ENCODE assay signal across 28 cellular contexts in genomic region chr16:625402-626173, GRCh38. TPM values are rescaled to one million over a fixed set of nuclear protein-coding genes. Genes with fewer than 3 reads are reported as not detected.
A peak's percentile ranks its signal among the peaks of the same experiment; 100 is the strongest.
DNase-seq lines count a peak whose midpoint lies in the region; ATAC-seq, FAIRE-seq and TF ChIP-seq lines count a peak whose summit lies in the region.
"Had no signal": no experiment of that assay in that cellular context is flagged by ENCODE, and none has a peak within 500 bp of the region (broad histone marks: within the 10 kb centered on the region; RNA-seq: fewer than 3 reads in every experiment).

No MANE protein-coding gene starts in this region.

- CTCF ChIA-PET in HepG2 (lab: Yijun Ruan, JAX; ENCODE audit: low intra/inter-chr PET ratio, low total read pairs): no interaction called here

- ATAC-seq in HepG2 (no peak), right lobe of liver (no peak), HG02610 (IDR thresholded peaks at IDR 0.05; ENCODE audit: unreplicated experiment) (no peak)
- ATAC-seq: activated CD4-positive, CD25-positive, alpha-beta regulatory T cell treated with anti-CD3 and anti-CD28 coated beads, Interleukin-2, amount 50 U/mL, for 24 hours had no signal

- 95% methylated on average over 19 of the region's 46 CpGs for WGBS in HepG2 (ENCODE audit: low lambda C conversion rate)
- 98% methylated on average over 11 of the region's 46 CpGs for WGBS in right lobe of liver (ENCODE audit: insufficient coverage, low coverage, low lambda C conversion rate, missing lambda C conversion rate)

- H2AFZ ChIP-seq in HepG2 (ENCODE audit: low read length): no peak overlapping the region

- H3K27me3 ChIP-seq in HepG2 (ENCODE audit: control insufficient read depth in 1 of 2, insufficient read depth in 2 of 2, low read length in 2 of 2) (no peaks in the 10 kb centered on the region), right lobe of liver (no peaks in the 10 kb centered on the region), vagina (no peaks in the 10 kb centered on the region)
- H3K27me3 ChIP-seq: esophagus muscularis mucosa, thyroid gland had no signal

- DNase-seq in HepG2 (ENCODE audit: low spot score): no peak
- no peak for DNase-seq in right lobe of liver
- peak; percentile 15 for DNase-seq in glutamatergic neuron
- no peak for DNase-seq in vagina (ENCODE audit: extremely low spot score in 2 of 2)
- no peak for DNase-seq in activated CD4-positive, alpha-beta T cell treated with anti-CD3 and anti-CD28 coated beads for 48 hours
- DNase-seq: activated CD4-positive, alpha-beta memory T cell treated with anti-CD3 and anti-CD28 coated beads for 36 hours; activated CD8-positive, alpha-beta memory T cell treated with anti-CD3 and anti-CD28 coated beads, Interleukin-2, amount 50 U/mL, for 4 hours; activated naive CD4-positive, alpha-beta T cell treated with Interleukin-2 at 50 U/mL for 16 hours; CD8-positive, alpha-beta memory T cell; foreskin fibroblast; GOT3; Karpas-422; kidney; NCI-H1417 treated with DMSO at 0.1 percent for 48 hours; NCI-H2029 treated with DMSO at 0.1 percent for 48 hours; NCI-H524 treated with DMSO at 0.1 percent for 48 hours; NK-92 treated with Interleukin-12 subunit alpha and Interleukin-12 subunit beta, amount 100 ng/mL, for 24 hours; stimulated activated CD4-positive, alpha-beta T cell treated with anti-CD3 and anti-CD28 coated beads, Interleukin-4, amount 100 ng/mL, for 24 hours; T-helper 2 cell; thyroid gland had no signal

- H3K36me3 Mint-ChIP-seq in glutamatergic neuron (ENCODE audit: unreplicated experiment): no peaks in the 10 kb centered on the region
- H3K36me3 Mint-ChIP-seq: activated CD4-positive, alpha-beta memory T cell treated with anti-CD3 and anti-CD28 coated beads for 36 hours; mesothelial cell of epicardium had no signal

- no TSS peak for BruUV-seq in HepG2 (replicated peaks; lab: Mats Ljungman, UMichigan)

- H3K79me2 ChIP-seq in HepG2 (ENCODE audit: insufficient read depth, low read length): no peaks in the 10 kb centered on the region

- intact Hi-C loops in HepG2 (cut with micrococcal nuclease; ENCODE audit: unreplicated experiment): no loop called here
- intact Hi-C loops in right lobe of liver (cut with DNase I): no loop called here
- intact Hi-C loops in vagina (cut with DNase I): no loop called here

- H3K4me1 ChIP-seq in HepG2 (ENCODE audit: insufficient read depth, low read length) (peaks cover 19% of the 10 kb centered on the region), right lobe of liver (peaks cover 0 to 33% (median 23%) of the 10 kb centered on the region in 4 donors), vagina (peaks cover 55% of the 10 kb centered on the region)

- H3K36me3 ChIP-seq in HepG2 (replicated peaks in 1 of 2; ENCODE audit: control insufficient read depth in 1 of 2, insufficient read depth in 2 of 2, low read length in 2 of 2): peaks cover 4% of the 10 kb centered on the region in 2 experiments; a peak in 2 of 5 replicates
- H3K36me3 ChIP-seq in right lobe of liver: peaks cover 0 to 9% (median 0%) of the 10 kb centered on the region in 4 donors
- no peaks in the 10 kb centered on the region for H3K36me3 ChIP-seq in vagina

- H3K4me1 Mint-ChIP-seq in glutamatergic neuron (ENCODE audit: low read depth, unreplicated experiment): peaks cover 35% of the 10 kb centered on the region
- H3K4me1 Mint-ChIP-seq: CD8-positive, alpha-beta memory T cell had no signal

- H3K4me3 ChIP-seq in HepG2 (replicated peaks in 1 of 3; ENCODE audit: insufficient read depth in 1 of 3, low read depth in 2 of 3, low read length in 3 of 3): no peak overlapping the region
- H3K4me3 ChIP-seq in right lobe of liver: no peak overlapping the region
- no peak overlapping the region for H3K4me3 ChIP-seq in vagina
- H3K4me3 ChIP-seq: esophagus muscularis mucosa, thyroid gland had no signal

- no peaks in the 10 kb centered on the region for H3K9me3 ChIP-seq in HepG2 (ENCODE audit: low read length)
- H3K9me3 ChIP-seq in right lobe of liver: no peaks in the 10 kb centered on the region
- H3K9me3 ChIP-seq in vagina: no peaks in the 10 kb centered on the region
- H3K9me3 ChIP-seq: esophagus muscularis mucosa, thyroid gland had no signal

- H4K20me1 ChIP-seq in HepG2 (ENCODE audit: insufficient read depth, low read length): no peaks in the 10 kb centered on the region

- H3K27me3 Mint-ChIP-seq in glutamatergic neuron (ENCODE audit: unreplicated experiment): peaks cover 21% of the 10 kb centered on the region
- H3K27me3 Mint-ChIP-seq: activated CD4-positive, alpha-beta memory T cell treated with anti-CD3 and anti-CD28 coated beads for 36 hours; CD8-positive, alpha-beta memory T cell; progenitor cell of endocrine pancreas had no signal

- TF ChIP-seq EP300 in HepG2 (IDR thresholded peaks at IDR 0.05; ENCODE audit: low read depth in 2 of 2, low read length in 2 of 2) (no peak), HepG2 (CRISPR knock-in tag; IDR thresholded peaks at IDR 0.05; ENCODE audit: borderline replicate concordance) (no peak)

- H3K9me3 Mint-ChIP-seq in glutamatergic neuron (ENCODE audit: unreplicated experiment): peaks cover 18% of the 10 kb centered on the region
- H3K9me3 Mint-ChIP-seq: activated CD4-positive, alpha-beta memory T cell treated with anti-CD3 and anti-CD28 coated beads for 36 hours; activated T-helper 1 cell treated with anti-CD3 and anti-CD28 coated beads, Interleukin-12 subunit alpha, Interleukin-12 subunit beta, Interleukin-2, Interleukin-4 antibody, amounts not matched to agents 30 ng/mL and 10 ng/mL and 1 ng/mL, durations not matched to agents 14 hours and 24 hours and 36 hours; CD8-positive, alpha-beta memory T cell; mesothelial cell of epicardium had no signal

- TF ChIP-seq POLR2A in HepG2 (IDR thresholded peaks at IDR 0.05; ENCODE audit: insufficient read depth in 1 of 2, low read depth in 2 of 2, low read length in 2 of 2) (no peak), right lobe of liver (IDR thresholded peaks at IDR 0.05) (no peak), vagina (IDR thresholded peaks at IDR 0.05) (no peak)

- no peak overlapping the region for H3K27ac Mint-ChIP-seq in glutamatergic neuron (ENCODE audit: unreplicated experiment)
- H3K27ac Mint-ChIP-seq: activated CD4-positive, alpha-beta memory T cell treated with anti-CD3 and anti-CD28 coated beads for 36 hours; activated T-helper 1 cell treated with anti-CD3 and anti-CD28 coated beads, Interleukin-12 subunit alpha, Interleukin-12 subunit beta, Interleukin-2, Interleukin-4 antibody, amounts not matched to agents 30 ng/mL and 10 ng/mL and 1 ng/mL, durations not matched to agents 14 hours and 24 hours and 36 hours; mesothelial cell of epicardium had no signal

- TF ChIP-seq CTCF in HepG2 (CRISPR knock-in tag; IDR thresholded peaks at IDR 0.05) (no peak), right lobe of liver (IDR thresholded peaks at IDR 0.05) (no peak), glutamatergic neuron (IDR thresholded peaks at IDR 0.05; ENCODE audit: partially characterized antibody, unreplicated experiment) (no peak), vagina (IDR thresholded peaks at IDR 0.05) (no peak)

- no peak overlapping the region for H3K9ac ChIP-seq in HepG2 (ENCODE audit: insufficient read depth, low read depth, low read length)

- POLR2A ChIA-PET in HepG2 (lab: Yijun Ruan, JAX): no interaction called here

- no peak for TF ChIP-seq RAD21 in HepG2 (CRISPR knock-in tag; IDR thresholded peaks at IDR 0.05)

- H3K4me3 Mint-ChIP-seq in glutamatergic neuron (ENCODE audit: unreplicated experiment): no peak overlapping the region
- H3K4me3 Mint-ChIP-seq: activated CD4-positive, alpha-beta memory T cell treated with anti-CD3 and anti-CD28 coated beads for 36 hours; activated T-helper 1 cell treated with anti-CD3 and anti-CD28 coated beads, Interleukin-12 subunit alpha, Interleukin-12 subunit beta, Interleukin-2, Interleukin-4 antibody, amounts not matched to agents 30 ng/mL and 10 ng/mL and 1 ng/mL, durations not matched to agents 14 hours and 24 hours and 36 hours; CD8-positive, alpha-beta memory T cell; mesothelial cell of epicardium had no signal

- FAIRE-seq in HepG2 (lab: Jason Lieb, UNC): no peak
- FAIRE-seq: GM18507, GM19239, kidney had no signal

- no peak overlapping the region for H3K4me2 ChIP-seq in HepG2 (ENCODE audit: low read depth, low read length)

- H3K27ac ChIP-seq in HepG2 (ENCODE audit: extremely low read length, insufficient read depth, low read length): no peak overlapping the region
- H3K27ac ChIP-seq in right lobe of liver: no peak overlapping the region
- H3K27ac ChIP-seq in vagina: peak overlapping the region; percentile 82
- H3K27ac ChIP-seq: thyroid gland had no signal

- in situ Hi-C loops in HepG2 (cut with HindIII; ENCODE audit: extremely low pct_ligation_motif_present, low pct_unique_long_range_greater_than_20kb): no loop called here

RNA-seq across cellular contexts. Expression of gene WFIKKN1, which starts 5.2 kb away (rescaled TPM):
- total RNA-seq in HepG2 (2016; rRNA removed; fragmentation: Illumina TruSeq; extraction: Trizol) (2.4 and 4.9 TPM in 2 replicates), right lobe of liver (under 1 TPM; 0.43 to 0.70 (median 0.56) TPM), glutamatergic neuron (ENCODE audit: unreplicated experiment) (61.9 TPM), vagina (3.2 TPM)
- total RNA-seq in HepG2 (2016; cell fraction: cytosol; rRNA removed; fragmentation: Illumina TruSeq; extraction: Trizol; ENCODE audit: low read depth): 0.61 and 0.88 TPM in 2 replicates
- total RNA-seq in HepG2 (2016; cell fraction: insoluble cytoplasmic fraction; rRNA removed; fragmentation: Illumina TruSeq; extraction: Trizol): 2.1 and 4.8 TPM in 2 replicates
- total RNA-seq in HepG2 (2016; cell fraction: membrane; rRNA removed; fragmentation: Illumina TruSeq; extraction: Trizol): 1.1 and 1.8 TPM in 2 replicates
- 3.0 and 3.4 TPM in 2 replicates for total RNA-seq in HepG2 (2016; cell fraction: nucleus; rRNA removed; fragmentation: Illumina TruSeq; extraction: Trizol)
- polyA plus RNA-seq in HepG2 (2011; rRNA removed): 1.7 and 2.9 TPM in 2 replicates
- polyA plus RNA-seq in HepG2 (2011; cell fraction: cytosol; rRNA removed): 2.6 and 4.2 TPM in 2 replicates
- 4.0 and 4.2 TPM in 2 replicates for polyA plus RNA-seq in HepG2 (2011; cell fraction: nucleus; rRNA removed)
- polyA plus RNA-seq in HepG2 (2012): 1.7 and 2.2 TPM in 2 replicates
- polyA plus RNA-seq in HepG2 (2016; cell fraction: cytosol; fragmentation: Illumina TruSeq; extraction: Trizol; ENCODE audit: low read depth): 0.58 and 0.66 TPM in 2 replicates
- polyA plus RNA-seq in HepG2 (2016; cell fraction: insoluble cytoplasmic fraction; fragmentation: Illumina TruSeq; extraction: Trizol; ENCODE audit: low read depth): 2.6 and 2.7 TPM in 2 replicates
- polyA plus RNA-seq in HepG2 (2016; cell fraction: membrane; fragmentation: Illumina TruSeq; extraction: Trizol; ENCODE audit: low read depth): 0.93 and 1.1 TPM in 2 replicates
- polyA plus RNA-seq in HepG2 (2016; cell fraction: nucleus; fragmentation: Illumina TruSeq; extraction: Trizol; ENCODE audit: insufficient read depth, low read depth): 5.9 and 6.7 TPM in 2 replicates
- polyA minus RNA-seq in HepG2 (2011; rRNA and poly(A)+ RNA removed; ENCODE audit: low replicate concordance): 3.9 and 5.4 TPM in 2 replicates
- 3.1 and 4.6 TPM in 2 replicates for polyA minus RNA-seq in HepG2 (2011; cell fraction: cytosol; rRNA and poly(A)+ RNA removed)
- 1.0 and 1.7 TPM in 2 replicates for polyA minus RNA-seq in HepG2 (2011; cell fraction: nucleus; rRNA and poly(A)+ RNA removed)

RNA-seq across cellular contexts. Expression of gene METTL26, which starts 10.5 kb away (rescaled TPM):
- total RNA-seq in HepG2 (2016; rRNA removed; fragmentation: Illumina TruSeq; extraction: Trizol): 70.1 and 75.1 TPM in 2 replicates
- total RNA-seq in HepG2 (2016; cell fraction: cytosol; rRNA removed; fragmentation: Illumina TruSeq; extraction: Trizol; ENCODE audit: low read depth): 106 and 145 TPM in 2 replicates
- total RNA-seq in HepG2 (2016; cell fraction: insoluble cytoplasmic fraction; rRNA removed; fragmentation: Illumina TruSeq; extraction: Trizol): 72.6 and 72.8 TPM in 2 replicates
- total RNA-seq in HepG2 (2016; cell fraction: membrane; rRNA removed; fragmentation: Illumina TruSeq; extraction: Trizol): 85.6 and 121 TPM in 2 replicates
- 25.9 and 26.1 TPM in 2 replicates for total RNA-seq in HepG2 (2016; cell fraction: nucleus; rRNA removed; fragmentation: Illumina TruSeq; extraction: Trizol)
- 65.5 and 65.8 TPM in 2 replicates for polyA plus RNA-seq in HepG2 (2011; rRNA removed)
- polyA plus RNA-seq in HepG2 (2011; cell fraction: cytosol; rRNA removed): 61.3 and 112 TPM in 2 replicates
- polyA plus RNA-seq in HepG2 (2011; cell fraction: nucleus; rRNA removed): 121 and 152 TPM in 2 replicates
- 40.7 and 43.0 TPM in 2 replicates for polyA plus RNA-seq in HepG2 (2012)
- 158 and 183 TPM in 2 replicates for polyA plus RNA-seq in HepG2 (2016; cell fraction: cytosol; fragmentation: Illumina TruSeq; extraction: Trizol; ENCODE audit: low read depth)
- polyA plus RNA-seq in HepG2 (2016; cell fraction: insoluble cytoplasmic fraction; fragmentation: Illumina TruSeq; extraction: Trizol; ENCODE audit: low read depth): 91.6 and 101 TPM in 2 replicates
- 118 and 119 TPM in 2 replicates for polyA plus RNA-seq in HepG2 (2016; cell fraction: membrane; fragmentation: Illumina TruSeq; extraction: Trizol; ENCODE audit: low read depth)
- polyA plus RNA-seq in HepG2 (2016; cell fraction: nucleus; fragmentation: Illumina TruSeq; extraction: Trizol; ENCODE audit: insufficient read depth, low read depth): 66.7 and 70.0 TPM in 2 replicates
- 66.6 and 95.2 TPM in 2 replicates for polyA minus RNA-seq in HepG2 (2011; rRNA and poly(A)+ RNA removed; ENCODE audit: low replicate concordance)
- polyA minus RNA-seq in HepG2 (2011; cell fraction: cytosol; rRNA and poly(A)+ RNA removed): 30.0 and 37.0 TPM in 2 replicates
- 15.3 and 23.3 TPM in 2 replicates for polyA minus RNA-seq in HepG2 (2011; cell fraction: nucleus; rRNA and poly(A)+ RNA removed)
- total RNA-seq in right lobe of liver: 100 to 1,000 TPM in 1 of 6 experiments, 10 to 100 TPM in 5; 22.7 to 126 (median 32.6) TPM
- total RNA-seq in glutamatergic neuron (ENCODE audit: unreplicated experiment): 63.6 TPM
- total RNA-seq in vagina: 187 TPM

RNA-seq across cellular contexts. Expression of gene MCRIP2, which starts 16.0 kb away (rescaled TPM):
- total RNA-seq in HepG2 (2016; rRNA removed; fragmentation: Illumina TruSeq; extraction: Trizol) (54.6 and 76.7 TPM in 2 replicates), right lobe of liver (100 to 1,000 TPM in 2 of 6 experiments, 10 to 100 TPM in 4; 48.8 to 130 (median 76.7) TPM), glutamatergic neuron (ENCODE audit: unreplicated experiment) (16.6 TPM), vagina (27.0 TPM)
- 213 and 245 TPM in 2 replicates for total RNA-seq in HepG2 (2016; cell fraction: cytosol; rRNA removed; fragmentation: Illumina TruSeq; extraction: Trizol; ENCODE audit: low read depth)
- total RNA-seq in HepG2 (2016; cell fraction: insoluble cytoplasmic fraction; rRNA removed; fragmentation: Illumina TruSeq; extraction: Trizol): 53.9 and 78.9 TPM in 2 replicates
- 142 and 185 TPM in 2 replicates for total RNA-seq in HepG2 (2016; cell fraction: membrane; rRNA removed; fragmentation: Illumina TruSeq; extraction: Trizol)
- total RNA-seq in HepG2 (2016; cell fraction: nucleus; rRNA removed; fragmentation: Illumina TruSeq; extraction: Trizol): 43.6 and 55.4 TPM in 2 replicates
- 39.6 and 50.7 TPM in 2 replicates for polyA plus RNA-seq in HepG2 (2011; rRNA removed)
- polyA plus RNA-seq in HepG2 (2011; cell fraction: cytosol; rRNA removed): 28.2 and 61.1 TPM in 2 replicates
- polyA plus RNA-seq in HepG2 (2011; cell fraction: nucleus; rRNA removed): 96.2 and 105 TPM in 2 replicates
- polyA plus RNA-seq in HepG2 (2012): 16.1 and 33.3 TPM in 2 replicates
- polyA plus RNA-seq in HepG2 (2016; cell fraction: cytosol; fragmentation: Illumina TruSeq; extraction: Trizol; ENCODE audit: low read depth): 190 and 204 TPM in 2 replicates
- 37.1 and 43.7 TPM in 2 replicates for polyA plus RNA-seq in HepG2 (2016; cell fraction: insoluble cytoplasmic fraction; fragmentation: Illumina TruSeq; extraction: Trizol; ENCODE audit: low read depth)
- 110 and 119 TPM in 2 replicates for polyA plus RNA-seq in HepG2 (2016; cell fraction: membrane; fragmentation: Illumina TruSeq; extraction: Trizol; ENCODE audit: low read depth)
- 85.1 and 93.5 TPM in 2 replicates for polyA plus RNA-seq in HepG2 (2016; cell fraction: nucleus; fragmentation: Illumina TruSeq; extraction: Trizol; ENCODE audit: insufficient read depth, low read depth)
- 21.1 and 22.3 TPM in 2 replicates for polyA minus RNA-seq in HepG2 (2011; rRNA and poly(A)+ RNA removed; ENCODE audit: low replicate concordance)
- 13.8 and 16.0 TPM in 2 replicates for polyA minus RNA-seq in HepG2 (2011; cell fraction: cytosol; rRNA and poly(A)+ RNA removed)
- 14.9 and 18.2 TPM in 2 replicates for polyA minus RNA-seq in HepG2 (2011; cell fraction: nucleus; rRNA and poly(A)+ RNA removed)

RNA-seq across cellular contexts. Expression of gene WDR90, which starts 23.6 kb away (rescaled TPM):
- total RNA-seq in HepG2 (2016; rRNA removed; fragmentation: Illumina TruSeq; extraction: Trizol) (10.2 and 28.9 TPM in 2 replicates), right lobe of liver (10 to 100 TPM in 4 of 6 experiments, 1 to 10 TPM in 2; 7.2 to 18.1 (median 11.8) TPM), glutamatergic neuron (ENCODE audit: unreplicated experiment) (24.6 TPM), vagina (34.9 TPM)
- total RNA-seq in HepG2 (2016; cell fraction: cytosol; rRNA removed; fragmentation: Illumina TruSeq; extraction: Trizol; ENCODE audit: low read depth): 8.3 and 8.4 TPM in 2 replicates
- total RNA-seq in HepG2 (2016; cell fraction: insoluble cytoplasmic fraction; rRNA removed; fragmentation: Illumina TruSeq; extraction: Trizol): 10.2 and 31.3 TPM in 2 replicates
- total RNA-seq in HepG2 (2016; cell fraction: membrane; rRNA removed; fragmentation: Illumina TruSeq; extraction: Trizol): 9.7 and 10.7 TPM in 2 replicates
- total RNA-seq in HepG2 (2016; cell fraction: nucleus; rRNA removed; fragmentation: Illumina TruSeq; extraction: Trizol): 40.6 and 49.4 TPM in 2 replicates
- polyA plus RNA-seq in HepG2 (2011; rRNA removed): 11.1 and 14.9 TPM in 2 replicates
- 3.4 and 7.3 TPM in 2 replicates for polyA plus RNA-seq in HepG2 (2011; cell fraction: cytosol; rRNA removed)
- polyA plus RNA-seq in HepG2 (2011; cell fraction: nucleus; rRNA removed): 165 and 272 TPM in 2 replicates
- 8.4 and 11.0 TPM in 2 replicates for polyA plus RNA-seq in HepG2 (2012)
- 2.6 and 2.7 TPM in 2 replicates for polyA plus RNA-seq in HepG2 (2016; cell fraction: cytosol; fragmentation: Illumina TruSeq; extraction: Trizol; ENCODE audit: low read depth)
- polyA plus RNA-seq in HepG2 (2016; cell fraction: insoluble cytoplasmic fraction; fragmentation: Illumina TruSeq; extraction: Trizol; ENCODE audit: low read depth): 9.7 and 12.6 TPM in 2 replicates
- 5.3 TPM in 2 replicates for polyA plus RNA-seq in HepG2 (2016; cell fraction: membrane; fragmentation: Illumina TruSeq; extraction: Trizol; ENCODE audit: low read depth)
- polyA plus RNA-seq in HepG2 (2016; cell fraction: nucleus; fragmentation: Illumina TruSeq; extraction: Trizol; ENCODE audit: insufficient read depth, low read depth): 127 and 129 TPM in 2 replicates
- 12.2 and 29.3 TPM in 2 replicates for polyA minus RNA-seq in HepG2 (2011; rRNA and poly(A)+ RNA removed; ENCODE audit: low replicate concordance)
- polyA minus RNA-seq in HepG2 (2011; cell fraction: cytosol; rRNA and poly(A)+ RNA removed): 3.2 and 14.2 TPM in 2 replicates
- polyA minus RNA-seq in HepG2 (2011; cell fraction: nucleus; rRNA and poly(A)+ RNA removed): 15.8 and 22.4 TPM in 2 replicates

RNA-seq across cellular contexts. Expression of gene RAB40C, which starts 35.7 kb away (rescaled TPM):
- total RNA-seq in HepG2 (2016; rRNA removed; fragmentation: Illumina TruSeq; extraction: Trizol): 8.2 and 11.5 TPM in 2 replicates
- 3.9 TPM in 2 replicates for total RNA-seq in HepG2 (2016; cell fraction: cytosol; rRNA removed; fragmentation: Illumina TruSeq; extraction: Trizol; ENCODE audit: low read depth)
- 7.7 and 10.5 TPM in 2 replicates for total RNA-seq in HepG2 (2016; cell fraction: insoluble cytoplasmic fraction; rRNA removed; fragmentation: Illumina TruSeq; extraction: Trizol)
- 9.2 and 9.7 TPM in 2 replicates for total RNA-seq in HepG2 (2016; cell fraction: membrane; rRNA removed; fragmentation: Illumina TruSeq; extraction: Trizol)
- 6.0 and 7.3 TPM in 2 replicates for total RNA-seq in HepG2 (2016; cell fraction: nucleus; rRNA removed; fragmentation: Illumina TruSeq; extraction: Trizol)
- 7.7 and 10.6 TPM in 2 replicates for polyA plus RNA-seq in HepG2 (2011; rRNA removed)
- 6.0 and 10.4 TPM in 2 replicates for polyA plus RNA-seq in HepG2 (2011; cell fraction: cytosol; rRNA removed)
- polyA plus RNA-seq in HepG2 (2011; cell fraction: nucleus; rRNA removed): 25.9 TPM in 2 replicates
- polyA plus RNA-seq in HepG2 (2012): 7.0 and 9.0 TPM in 2 replicates
- 2.5 and 2.9 TPM in 2 replicates for polyA plus RNA-seq in HepG2 (2016; cell fraction: cytosol; fragmentation: Illumina TruSeq; extraction: Trizol; ENCODE audit: low read depth)
- 8.9 and 11.2 TPM in 2 replicates for polyA plus RNA-seq in HepG2 (2016; cell fraction: insoluble cytoplasmic fraction; fragmentation: Illumina TruSeq; extraction: Trizol; ENCODE audit: low read depth)
- polyA plus RNA-seq in HepG2 (2016; cell fraction: membrane; fragmentation: Illumina TruSeq; extraction: Trizol; ENCODE audit: low read depth): 6.5 and 6.8 TPM in 2 replicates
- 20.2 and 22.4 TPM in 2 replicates for polyA plus RNA-seq in HepG2 (2016; cell fraction: nucleus; fragmentation: Illumina TruSeq; extraction: Trizol; ENCODE audit: insufficient read depth, low read depth)
- polyA minus RNA-seq in HepG2 (2011; rRNA and poly(A)+ RNA removed; ENCODE audit: low replicate concordance): 15.3 and 16.9 TPM in 2 replicates
- polyA minus RNA-seq in HepG2 (2011; cell fraction: cytosol; rRNA and poly(A)+ RNA removed): 5.5 and 7.3 TPM in 2 replicates
- 3.4 and 4.0 TPM in 2 replicates for polyA minus RNA-seq in HepG2 (2011; cell fraction: nucleus; rRNA and poly(A)+ RNA removed)
- 10 to 100 TPM in 5 of 6 experiments, 1 to 10 TPM in 1; 10.0 to 14.1 (median 12.0) TPM for total RNA-seq in right lobe of liver
- 48.3 TPM for total RNA-seq in glutamatergic neuron (ENCODE audit: unreplicated experiment)
- 41.3 TPM for total RNA-seq in vagina

Comparison
In these comparisons a context has a peak if more than half of its experiments do, and no peak if none do; other contexts are left out.
1. RNA of gene WFIKKN1, which starts 5.2 kb away (total RNA-seq): 61.9 TPM in glutamatergic neuron (single experiment); 0.61 to 4.9 TPM in HepG2, 3.2 TPM in vagina (single experiment) and 0.43 to 0.70 TPM in right lobe of liver; every median in the first group is over 10 times any median in the second.